27 cellular contexts compared by ENCODE assay signal in genomic region chr2:180743412-180743811, GRCh38.
"Had no signal": no experiment of that assay in that cellular context is flagged by ENCODE, and none has a peak within 500 bp of the region (broad histone marks: within the 10 kb centered on the region; RNA-seq: fewer than 3 reads in every experiment).

No MANE protein-coding gene starts in this region.

- DNase-seq: activated CD4-positive, alpha-beta T cell treated with anti-CD3 and anti-CD28 coated beads for 48 hours; activated CD4-positive, alpha-beta T cell treated with anti-CD3 and anti-CD28 coated beads, Interleukin-2, amount 50 U/mL, for 48 hours; activated CD8-positive, alpha-beta memory T cell treated with anti-CD3 and anti-CD28 coated beads, Interleukin-2, amount 50 U/mL, for 4 hours; activated gamma-delta T cell; activated naive CD4-positive, alpha-beta T cell treated with anti-CD3 and anti-CD28 coated beads, Interleukin-2, amount 10 ng/mL, durations not matched to agents 7 days and 5 days; activated naive CD8-positive, alpha-beta T cell treated with anti-CD3 and anti-CD28 coated beads, Interleukin-2, amount 10 ng/mL, durations not matched to agents 7 days and 5 days; activated T-cell treated with anti-CD3 and anti-CD28 coated beads, Interleukin-2, amount 50 U/mL, for 24 hours; effector memory CD8-positive, alpha-beta T cell; head of caudate nucleus; hippocampal formation; kidney; left colon; midbrain; naive thymus-derived CD4-positive, alpha-beta T cell; ovary; retina; stimulated activated CD4-positive, alpha-beta T cell treated with anti-CD3 and anti-CD28 coated beads, Interleukin-15, amount 100 ng/mL, for 24 hours; stimulated activated CD4-positive, alpha-beta T cell treated with anti-CD3 and anti-CD28 coated beads, Interleukin-2, amount 100 ng/mL, for 24 hours; stimulated activated naive B cell treated with anti-CD40 and anti-IgM and Interleukin-4, amounts not matched to agents 10 μg/mL and 1 μg/mL and 100 μg/mL, for 72 hours; T-helper 9 cell; tibial artery; WERI-Rb-1 had no signal

- H3K9me3 ChIP-seq: ascending aorta, ovary, prostate gland, suprapubic skin, tibial artery had no signal

- H3K4me1 ChIP-seq: ascending aorta, prostate gland, suprapubic skin, tibial artery had no signal

- H3K36me3 ChIP-seq: ascending aorta, brain microvascular endothelial cell, ovary, prostate gland, suprapubic skin, tibial artery, WERI-Rb-1 had no signal

- H3K27ac ChIP-seq: ascending aorta, brain microvascular endothelial cell, coronary artery, ovary, prostate gland, suprapubic skin, tibial artery, WERI-Rb-1 had no signal

- H3K27me3 ChIP-seq: ascending aorta, brain microvascular endothelial cell, ovary, suprapubic skin, tibial artery had no signal

- H3K4me3 ChIP-seq: ascending aorta, coronary artery, ovary, prostate gland, suprapubic skin, tibial artery had no signal

- FAIRE-seq: kidney had no signal
